Comparison of ENCODE assay signal across 7 cellular contexts in genomic region chr14:53955671-53956426, GRCh38. TPM values are rescaled to one million over a fixed set of nuclear protein-coding genes. Genes with fewer than 3 reads are reported as not detected.
A peak's percentile ranks its signal among the peaks of the same experiment; 100 is the strongest.
DNase-seq lines count a peak whose midpoint lies in the region; ATAC-seq, FAIRE-seq and TF ChIP-seq lines count a peak whose summit lies in the region.

No MANE protein-coding gene starts in this region.

- H3K4me1 ChIP-seq in H9 (ENCODE audit: insufficient read depth, low read length), result peaks cover 2% of the 10 kb centered on the region; the same call in 1 of the 2 replicates
- H3K4me1 ChIP-seq in right cardiac atrium (ENCODE audit: control insufficient read depth, insufficient read depth, low read length), result no peaks in the 10 kb centered on the region
- H3K4me1 ChIP-seq in small intestine (ENCODE audit: control insufficient read depth in 2 of 2, insufficient read depth in 1 of 2, low read depth in 1 of 2, low read length in 1 of 2), result peaks cover 0 to 3% of the 10 kb centered on the region in 2 donors
- no peaks in the 10 kb centered on the region for H3K4me1 ChIP-seq in OCI-LY7 (ENCODE audit: insufficient read depth, low read length, poor library complexity, severe bottlenecking)

- H3K9me3 Mint-ChIP-seq in H9, result no peaks in the 10 kb centered on the region; a peak in 1 of 5 replicates
- H3K9me3 Mint-ChIP-seq in activated B cell treated with CpG ODN at 0.5 μM for 24 hours, result no peaks in the 10 kb centered on the region

- H3K18ac ChIP-seq in H9 (ENCODE audit: insufficient read length, low read depth, low read length), result no peak overlapping the region

- no peak overlapping the region for H4K91ac ChIP-seq in H9 (ENCODE audit: insufficient read length, low read depth, low read length)

- H3K9me2 ChIP-seq in OCI-LY7 (ENCODE audit: insufficient read depth, low read length), result no peaks in the 10 kb centered on the region

- no peak overlapping the region for H2AFZ ChIP-seq in H9 (ENCODE audit: low read length)
- H2AFZ ChIP-seq in OCI-LY7 (ENCODE audit: low read length), result no peak overlapping the region

- H3K9ac ChIP-seq in H9 (ENCODE audit: extremely low read depth, insufficient read length, low read length), result no peak overlapping the region

- H3K36me3 ChIP-seq in small intestine (ENCODE audit: control insufficient read depth in 2 of 2, insufficient read depth in 2 of 2, low read length in 2 of 2) (no peaks in the 10 kb centered on the region), OCI-LY7 (ENCODE audit: insufficient read depth, low read length) (no peaks in the 10 kb centered on the region)

- CTCF ChIA-PET in activated B cell treated with CpG ODN at 0.5 μM for 24 hours (lab: Charles Lee) (no interaction called here), OCI-LY7 (lab: Charles Lee; ENCODE audit: unreplicated experiment) (no interaction called here)

- H2BK5ac ChIP-seq in H9 (ENCODE audit: insufficient read length, low read length), result no peak overlapping the region

- DNase-seq in H9, result peak; percentile 61
- no peak for DNase-seq in activated B cell treated with CpG ODN at 0.5 μM for 24 hours
- peak; percentile 82 to 90 (median 89) for DNase-seq in right cardiac atrium
- peak; percentile 62 for DNase-seq in small intestine
- DNase-seq in NCI-H2081 treated with DMSO at 0.1 percent for 48 hours (lab: John Stamatoyannopoulos, UW), result no peak
- DNase-seq in frontal cortex (ENCODE audit: low spot score in 2 of 2), result no peak
- DNase-seq in OCI-LY7 (ENCODE audit: low spot score), result no peak

- H4K8ac ChIP-seq in H9 (replicated peaks; ENCODE audit: insufficient read length, low read depth, low read length), result no peak overlapping the region

- H3K4me3 ChIP-seq in right cardiac atrium (ENCODE audit: low read length) (peak overlapping the region; percentile 84), small intestine (ENCODE audit: low read depth in 1 of 2, low read length in 2 of 2) (peak overlapping the region; percentile 42 to 52), OCI-LY7 (ENCODE audit: low read depth, low read length, poor library complexity, severe bottlenecking) (no peak overlapping the region)

- intact Hi-C loops in activated B cell treated with CpG ODN at 0.5 μM for 24 hours (cut with micrococcal nuclease), result no loop called here
- intact Hi-C loops in right cardiac atrium (cut with DNase I), result loop anchor here in 3 of 4 donors (10.0 kb wide), 3 partner anchors 219 to 411 kb away; no protein-coding TSS in a partner anchor
- intact Hi-C loops in OCI-LY7 (cut with micrococcal nuclease; ENCODE audit: unreplicated experiment), result no loop called here

- FAIRE-seq in small intestine (lab: Jason Lieb, UNC) (no peak), frontal cortex (lab: Jason Lieb, UNC) (no peak)

- H3K4me1 Mint-ChIP-seq in H9, result peaks cover 36 to 49% of the 10 kb centered on the region in 2 experiments
- peaks cover 34% of the 10 kb centered on the region for H3K4me1 Mint-ChIP-seq in activated B cell treated with CpG ODN at 0.5 μM for 24 hours

- no CpG with 5 or more reads among the region's 52 CpGs for WGBS in H9 (ENCODE audit: extremely low coverage, insufficient read length, low lambda C conversion rate)
- WGBS in right cardiac atrium, result 1% methylated on average over 52 of the region's 52 CpGs
- 1 to 2% (median 2%) methylated on average over 46 to 52 of the region's 52 CpGs for WGBS in small intestine, 3 donors

- no peak overlapping the region for H2BK15ac ChIP-seq in H9 (ENCODE audit: low read depth, low read length)

- H3K23me2 ChIP-seq in H9 (ENCODE audit: insufficient read length, low read depth, low read length, poor library complexity, severe bottlenecking), result peaks cover 48% of the 10 kb centered on the region

- H3K27ac Mint-ChIP-seq in H9 (0 out of 7 replicates have a peak overlapping the region, but pooled peaks of 1 of the 3 experiments have one; percentile 73), activated B cell treated with CpG ODN at 0.5 μM for 24 hours (no peak overlapping the region)

- H2BK12ac ChIP-seq in H9 (ENCODE audit: insufficient read length, low read depth, low read length), result no peak overlapping the region

- POLR2A ChIA-PET in activated B cell treated with CpG ODN at 0.5 μM for 24 hours (lab: Charles Lee) (interaction anchor here (0.6 to 1.1 kb wide), 2 partner anchors 305 to 341 kb away, joined by 3 to 5 read pairs; no protein-coding TSS in a partner anchor), OCI-LY7 (lab: Charles Lee) (no interaction called here)

- H3K23ac ChIP-seq in H9 (ENCODE audit: insufficient read length, low read depth, low read length), result no peak overlapping the region

- no peak overlapping the region for H4K5ac ChIP-seq in H9 (ENCODE audit: insufficient read length, low read depth, low read length)

- ATAC-seq in activated B cell treated with CpG ODN at 0.5 μM for 24 hours (ENCODE audit: low read depth), result no peak
- peak in 1 of 2 donors; percentile 45 for ATAC-seq in right cardiac atrium

- H3K27ac ChIP-seq in H9 (ENCODE audit: insufficient read length, low read depth, low read length) (no peak overlapping the region), right cardiac atrium (ENCODE audit: low read length) (no peak overlapping the region), small intestine (ENCODE audit: low read depth in 1 of 2, low read length in 1 of 2) (peak overlapping the region in 1 of 2 donors; percentile 83), OCI-LY7 (ENCODE audit: low read depth, low read length, poor library complexity, severe bottlenecking) (no peak overlapping the region)

- TF ChIP-seq CTCF in H9 (conservative IDR thresholded peaks at IDR 0.05) (no peak), activated B cell treated with CpG ODN at 0.5 μM for 24 hours (IDR thresholded peaks at IDR 0.05) (no peak), OCI-LY7 (conservative IDR thresholded peaks at IDR 0.05; ENCODE audit: low read length) (no peak)

- no peaks in the 10 kb centered on the region for H3K79me2 ChIP-seq in H9 (ENCODE audit: insufficient read depth, low read length)
- H3K79me2 ChIP-seq in OCI-LY7 (ENCODE audit: insufficient read depth, low read depth, low read length), result no peaks in the 10 kb centered on the region

- H3K79me1 ChIP-seq in H9 (ENCODE audit: insufficient read depth, low read depth, low read length, poor library complexity, severe bottlenecking), result no peaks in the 10 kb centered on the region

- H3T11ph ChIP-seq in H9 (ENCODE audit: low read length), result no peak overlapping the region

- H3K4ac ChIP-seq in H9 (ENCODE audit: low read depth, low read length), result no peak overlapping the region

- no peak overlapping the region for H3K14ac ChIP-seq in H9 (ENCODE audit: insufficient read depth, low read length)

- peak overlapping the region; percentile 84 to 93 for H3K4me3 Mint-ChIP-seq in H9
- peak overlapping the region; percentile 65 for H3K4me3 Mint-ChIP-seq in activated B cell treated with CpG ODN at 0.5 μM for 24 hours

- BruUV-seq in OCI-LY7 (replicated peaks; lab: Mats Ljungman, UMichigan), result no TSS peak

- H2BK20ac ChIP-seq in H9 (ENCODE audit: low read depth, low read length, poor library complexity, severe bottlenecking), result no peak overlapping the region

- no peak overlapping the region for H2AK5ac ChIP-seq in H9 (ENCODE audit: insufficient read length, low read length)

- H3K27me3 ChIP-seq in H9 (ENCODE audit: insufficient read depth, low read length) (peaks cover 28% of the 10 kb centered on the region; the same call in 1 of the 2 replicates), right cardiac atrium (ENCODE audit: control insufficient read depth, insufficient read depth) (no peaks in the 10 kb centered on the region), small intestine (ENCODE audit: control insufficient read depth in 2 of 2, insufficient read depth in 2 of 2, low read length in 2 of 2) (peaks cover 0 to 3% of the 10 kb centered on the region in 2 donors)

- peaks cover 2 to 13% (median 4%) of the 10 kb centered on the region in 3 experiments for H3K36me3 Mint-ChIP-seq in H9 (ENCODE audit: insufficient read depth in 1 of 3, low read depth in 3 of 3)
- H3K36me3 Mint-ChIP-seq in activated B cell treated with CpG ODN at 0.5 μM for 24 hours (ENCODE audit: low read depth), result no peaks in the 10 kb centered on the region

- no peaks in the 10 kb centered on the region for H4K20me1 ChIP-seq in H9 (ENCODE audit: control insufficient read depth, insufficient read depth, insufficient read length)
- H4K20me1 ChIP-seq in OCI-LY7 (ENCODE audit: insufficient read depth, low read length), result no peaks in the 10 kb centered on the region

- H3K27me3 Mint-ChIP-seq in H9 (ENCODE audit: low read depth), result peaks cover 89% of the 10 kb centered on the region
- peaks cover 75% of the 10 kb centered on the region for H3K27me3 Mint-ChIP-seq in activated B cell treated with CpG ODN at 0.5 μM for 24 hours

- no peak overlapping the region for H2BK120ac ChIP-seq in H9 (ENCODE audit: low read depth, low read length, poor library complexity, severe bottlenecking)

- peak overlapping the region; percentile 81 for H3K4me2 ChIP-seq in H9 (ENCODE audit: insufficient read depth, insufficient read length, low read length)
- no peak overlapping the region for H3K4me2 ChIP-seq in OCI-LY7 (ENCODE audit: low read length)

- H3K9me3 ChIP-seq in H9 (ENCODE audit: control insufficient read depth, low read depth, low read length) (no peaks in the 10 kb centered on the region), right cardiac atrium (ENCODE audit: control insufficient read depth, low read length) (no peaks in the 10 kb centered on the region), small intestine (ENCODE audit: control insufficient read depth, low read depth) (no peaks in the 10 kb centered on the region), OCI-LY7 (ENCODE audit: low read length) (no peaks in the 10 kb centered on the region)

- H3K56ac ChIP-seq in H9 (ENCODE audit: insufficient read length, low read depth, low read length), result no peak overlapping the region

RNA-seq across cellular contexts. Expression of gene BMP4, which starts 0.8 kb away (rescaled TPM):
- total RNA-seq in H9 (2021) (12.2 and 13.6 TPM in 2 replicates), activated B cell treated with CpG ODN at 0.5 μM for 24 hours (0.42 TPM in 1 of 2 replicates, not detected in the other), right cardiac atrium (10 to 100 TPM in 2 of 4 donors, 1 to 10 TPM in 2; 6.4 to 10.8 (median 8.4) TPM), frontal cortex (0.41 TPM), OCI-LY7 (2022) (not detected in 2 replicates)
- polyA plus RNA-seq in right cardiac atrium (8.0 TPM), small intestine (10 to 100 TPM in 1 of 3 donors, 1 to 10 TPM in 2; 1.6 to 11.7 (median 4.3) TPM)
- not detected in 2 replicates for total RNA-seq in OCI-LY7 (2014; rRNA removed; shearing (Covaris generic))

Comparison
In these comparisons a context has a peak if more than half of its experiments do, and no peak if none do; other contexts are left out.
1. DNase-seq: peak in H9 (single experiment), right cardiac atrium (3 of 3) and small intestine (single experiment); none in activated B cell treated with CpG ODN at 0.5 μM for 24 hours (single experiment), NCI-H2081 treated with DMSO at 0.1 percent for 48 hours (single experiment), frontal cortex (0 of 2) and OCI-LY7 (single experiment).
2. intact Hi-C loops: an anchor here in right cardiac atrium (10.0 kb wide); none called in activated B cell treated with CpG ODN at 0.5 μM for 24 hours and OCI-LY7.